In the genomic region with DNA sequence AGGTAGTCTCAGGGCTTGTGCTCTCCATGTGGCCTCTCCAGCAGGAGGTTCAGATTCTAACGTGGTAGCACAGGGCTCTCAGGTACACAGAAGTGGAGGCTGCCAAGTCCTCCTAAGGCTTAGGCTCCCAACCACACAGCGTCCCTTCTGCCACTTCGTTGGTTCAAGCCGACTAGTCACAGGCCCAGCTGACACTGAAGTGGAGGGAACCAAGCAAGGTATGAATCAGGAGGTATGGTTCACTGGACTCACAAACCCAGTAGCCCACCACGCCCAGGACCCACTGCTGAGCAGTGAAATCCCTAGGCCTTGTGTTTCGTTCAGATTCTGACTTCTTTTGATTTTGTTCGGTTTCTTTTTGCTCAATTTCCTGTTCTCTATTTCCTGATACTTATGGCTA, we compare ENCODE assay signal across 20 cellular contexts.
"Had no signal": no experiment of that assay in that cellular context is flagged by ENCODE, and none has a peak within 500 bp of the region (broad histone marks: within the 10 kb centered on the region; RNA-seq: fewer than 3 reads in every experiment).

No MANE protein-coding gene starts in this region.

- H3K36me3 Mint-ChIP-seq: activated naive CD8-positive, alpha-beta T cell treated with anti-CD3 and anti-CD28 coated beads, Interleukin-2, amount 10 ng/mL, durations not matched to agents 7 days and 5 days; immature natural killer cell; naive thymus-derived CD4-positive, alpha-beta T cell had no signal

- H3K4me1 Mint-ChIP-seq: activated naive CD8-positive, alpha-beta T cell treated with anti-CD3 and anti-CD28 coated beads, Interleukin-2, amount 10 ng/mL, durations not matched to agents 7 days and 5 days; activated T-helper 17 cell treated with anti-CD3 and anti-CD28 coated beads, Interleukin-2, amount 50 U/mL, for 72 hours; immature natural killer cell; naive thymus-derived CD4-positive, alpha-beta T cell had no signal

- H3K27ac Mint-ChIP-seq: activated naive CD8-positive, alpha-beta T cell treated with anti-CD3 and anti-CD28 coated beads, Interleukin-2, amount 10 ng/mL, durations not matched to agents 7 days and 5 days; activated T-helper 17 cell treated with anti-CD3 and anti-CD28 coated beads, Interleukin-2, amount 50 U/mL, for 72 hours; effector memory CD8-positive, alpha-beta T cell; immature natural killer cell; naive thymus-derived CD4-positive, alpha-beta T cell had no signal

- ATAC-seq: activated T-helper 17 cell treated with anti-CD3 and anti-CD28 coated beads, Interleukin-2, amount 50 U/mL, for 72 hours; effector memory CD8-positive, alpha-beta T cell; left ventricle myocardium superior; naive thymus-derived CD4-positive, alpha-beta T cell; psoas muscle; right cardiac atrium; upper lobe of right lung had no signal

- H3K4me3 Mint-ChIP-seq: activated naive CD8-positive, alpha-beta T cell treated with anti-CD3 and anti-CD28 coated beads, Interleukin-2, amount 10 ng/mL, durations not matched to agents 7 days and 5 days; activated T-helper 17 cell treated with anti-CD3 and anti-CD28 coated beads, Interleukin-2, amount 50 U/mL, for 72 hours; effector memory CD8-positive, alpha-beta T cell; immature natural killer cell; naive thymus-derived CD4-positive, alpha-beta T cell had no signal

- H3K9me3 Mint-ChIP-seq: activated naive CD8-positive, alpha-beta T cell treated with anti-CD3 and anti-CD28 coated beads, Interleukin-2, amount 10 ng/mL, durations not matched to agents 7 days and 5 days; activated T-helper 17 cell treated with anti-CD3 and anti-CD28 coated beads, Interleukin-2, amount 50 U/mL, for 72 hours; effector memory CD8-positive, alpha-beta T cell; immature natural killer cell had no signal

- DNase-seq: activated CD4-positive, alpha-beta T cell treated with anti-CD3 and anti-CD28 coated beads, Interleukin-2, amount 50 U/mL, for 48 hours; activated naive CD4-positive, alpha-beta T cell treated with Interleukin-2 at 50 U/mL for 16 hours; activated naive CD8-positive, alpha-beta T cell treated with anti-CD3 and anti-CD28 coated beads, Interleukin-2, amount 10 ng/mL, durations not matched to agents 7 days and 5 days; activated T-cell treated with anti-CD3 and anti-CD28 coated beads for 4 hours; amygdala; dermis blood vessel endothelial cell; effector memory CD8-positive, alpha-beta T cell; esophagus squamous epithelium; immature natural killer cell; kidney glomerular epithelial cell; left ventricle myocardium superior; naive thymus-derived CD4-positive, alpha-beta T cell; ovary; psoas muscle; right cardiac atrium; stimulated activated CD4-positive, alpha-beta T cell treated with anti-CD3 and anti-CD28 coated beads, Interleukin-15, amount 100 ng/mL, for 24 hours; stimulated activated CD4-positive, alpha-beta T cell treated with anti-CD3 and anti-CD28 coated beads, Interleukin-2, amount 100 ng/mL, for 48 hours; upper lobe of right lung had no signal

- H3K9me3 ChIP-seq: esophagus squamous epithelium, ovary, psoas muscle, thoracic aorta, upper lobe of right lung had no signal
